In genomic region chr21:39094847-39095525, GRCh38 we compare ENCODE assay signal across 1 cellular context.
A peak's percentile ranks its signal among the peaks of the same experiment; 100 is the strongest.
TF ChIP-seq lines count a peak whose summit lies in the region.

No MANE protein-coding gene starts in this region.

TF ChIP-seq in HepG2, 621 proteins besides CTCF, POLR2A, EP300 and RAD21 (continued from another document):
- no peak for TF ChIP-seq SRSF9 (IDR thresholded peaks at IDR 0.05; ENCODE audit: borderline replicate concordance, insufficient read depth, low read depth, low read length, poor library complexity, severe bottlenecking)
- TF ChIP-seq ZHX2 (IDR thresholded peaks at IDR 0.05; ENCODE audit: low read depth): no peak
- no peak for TF ChIP-seq ZHX2 (CRISPR knock-in tag; IDR thresholded peaks at IDR 0.05; ENCODE audit: borderline replicate concordance)
- no peak for TF ChIP-seq POLR2AphosphoS2 (IDR thresholded peaks at IDR 0.05; ENCODE audit: low read depth, low read length)
- TF ChIP-seq DMAP1 (CRISPR knock-in tag; IDR thresholded peaks at IDR 0.05): no peak
- TF ChIP-seq CBX2 (IDR thresholded peaks at IDR 0.05; ENCODE audit: low read depth, low read length): no peak
- TF ChIP-seq CBX2 (CRISPR knock-in tag; IDR thresholded peaks at IDR 0.05; ENCODE audit: low read depth): no peak
- no peak for TF ChIP-seq ZNF180 (CRISPR knock-in tag; IDR thresholded peaks at IDR 0.05; ENCODE audit: borderline replicate concordance, low read depth)
- TF ChIP-seq ZNF362 (CRISPR knock-in tag; IDR thresholded peaks at IDR 0.05; ENCODE audit: borderline replicate concordance): peak; percentile 98
- TF ChIP-seq ATRX (CRISPR knock-in tag; IDR thresholded peaks at IDR 0.05; ENCODE audit: borderline replicate concordance): no peak
- no peak for TF ChIP-seq SNRNP70 (IDR thresholded peaks at IDR 0.05; ENCODE audit: low read depth, low read length)
- no peak for TF ChIP-seq NR0B2 (CRISPR knock-in tag; IDR thresholded peaks at IDR 0.05)
- TF ChIP-seq NFE2 (CRISPR knock-in tag; IDR thresholded peaks at IDR 0.05): peak; percentile 58; the same call in 1 of the 2 replicates
- no peak for TF ChIP-seq MTA3 (CRISPR knock-in tag; IDR thresholded peaks at IDR 0.05)
- TF ChIP-seq KDM1A (CRISPR knock-in tag; IDR thresholded peaks at IDR 0.05): 0 out of 2 replicates have a peak, but pooled peaks have one; percentile 50
- TF ChIP-seq ZNF513 (CRISPR knock-in tag; conservative IDR thresholded peaks at IDR 0.05): no peak
- no peak for TF ChIP-seq GTF2F1 (IDR thresholded peaks at IDR 0.05; ENCODE audit: low read length)
- TF ChIP-seq ATF5 (CRISPR knock-in tag; IDR thresholded peaks at IDR 0.05; ENCODE audit: low read depth): no peak
- no peak for TF ChIP-seq ZNF7 (CRISPR knock-in tag; IDR thresholded peaks at IDR 0.05)
- peak; percentile 22; the same call in 1 of the 2 replicates for TF ChIP-seq ZBED4 (CRISPR knock-in tag; IDR thresholded peaks at IDR 0.05; ENCODE audit: borderline replicate concordance)
- TF ChIP-seq GPN1 (CRISPR knock-in tag; IDR thresholded peaks at IDR 0.05; ENCODE audit: borderline replicate concordance): no peak
- no peak for TF ChIP-seq GABPB1 (CRISPR knock-in tag; IDR thresholded peaks at IDR 0.05)
- no peak for TF ChIP-seq TEAD2 (CRISPR knock-in tag; IDR thresholded peaks at IDR 0.05)
- no peak for TF ChIP-seq MTF2 (CRISPR knock-in tag; IDR thresholded peaks at IDR 0.05; ENCODE audit: borderline replicate concordance)
- TF ChIP-seq ZNF10 (CRISPR knock-in tag; IDR thresholded peaks at IDR 0.05; ENCODE audit: borderline replicate concordance, low read depth): no peak
- no peak for TF ChIP-seq ZSCAN29 (CRISPR knock-in tag; conservative IDR thresholded peaks at IDR 0.05)
- TF ChIP-seq KLF15 (CRISPR knock-in tag; IDR thresholded peaks at IDR 0.05; ENCODE audit: borderline replicate concordance): no peak
- TF ChIP-seq ZNF879 (CRISPR knock-in tag; IDR thresholded peaks at IDR 0.05): no peak
- no peak for TF ChIP-seq MAZ (IDR thresholded peaks at IDR 0.05; ENCODE audit: borderline replicate concordance, low read depth, low read length)
- no peak for TF ChIP-seq MAZ (CRISPR knock-in tag; IDR thresholded peaks at IDR 0.05; ENCODE audit: low read depth)
- TF ChIP-seq ZNF570 (CRISPR knock-in tag; IDR thresholded peaks at IDR 0.05; ENCODE audit: borderline replicate concordance): no peak
- TF ChIP-seq ZNF781 (CRISPR knock-in tag; IDR thresholded peaks at IDR 0.05; ENCODE audit: borderline replicate concordance, not compliant biosample characterization): no peak
- TF ChIP-seq ZBTB21 (CRISPR knock-in tag; IDR thresholded peaks at IDR 0.05): peak; percentile 77
- no peak for TF ChIP-seq PLRG1 (conservative IDR thresholded peaks at IDR 0.05)
- TF ChIP-seq ETV5 (CRISPR knock-in tag; IDR thresholded peaks at IDR 0.05; ENCODE audit: borderline replicate concordance): peak; percentile 44; the same call in 1 of the 2 replicates
- TF ChIP-seq MAFG (CRISPR knock-in tag; IDR thresholded peaks at IDR 0.05): peak; percentile 97
- no peak for TF ChIP-seq RBAK (CRISPR knock-in tag; IDR thresholded peaks at IDR 0.05)
- TF ChIP-seq REXO4 (CRISPR knock-in tag; IDR thresholded peaks at IDR 0.05; ENCODE audit: borderline replicate concordance): no peak
- no peak for TF ChIP-seq TRIM22 (IDR thresholded peaks at IDR 0.05)
- no peak for TF ChIP-seq ZNF547 (CRISPR knock-in tag; IDR thresholded peaks at IDR 0.05)
- peak; percentile 83 for TF ChIP-seq PITX1 (CRISPR knock-in tag; IDR thresholded peaks at IDR 0.05)
- TF ChIP-seq ZNF20 (CRISPR knock-in tag; IDR thresholded peaks at IDR 0.05): no peak
- peak; percentile 63; the same call in 1 of the 2 replicates for TF ChIP-seq LCORL (IDR thresholded peaks at IDR 0.05)
- peak; percentile 81 for TF ChIP-seq LCORL (CRISPR knock-in tag; IDR thresholded peaks at IDR 0.05)
- no peak for TF ChIP-seq NFIB (CRISPR knock-in tag; IDR thresholded peaks at IDR 0.05; ENCODE audit: borderline replicate concordance)
- no peak for TF ChIP-seq ZNF251 (CRISPR knock-in tag; IDR thresholded peaks at IDR 0.05)
- no peak for TF ChIP-seq THYN1 (CRISPR knock-in tag; IDR thresholded peaks at IDR 0.05; ENCODE audit: borderline replicate concordance, low read depth)
